14 cellular contexts compared by ENCODE assay signal in genomic region chr12:6110006-6110405, GRCh38.
"Had no signal": no experiment of that assay in that cellular context is flagged by ENCODE, and none has a peak within 500 bp of the region (broad histone marks: within the 10 kb centered on the region; RNA-seq: fewer than 3 reads in every experiment).

No MANE protein-coding gene starts in this region.

- DNase-seq: activated CD4-positive, alpha-beta T cell treated with anti-CD3 and anti-CD28 coated beads, Interleukin-2, amount 50 U/mL, for 48 hours; activated gamma-delta T cell; effector memory CD8-positive, alpha-beta T cell; gastrocnemius medialis; immature natural killer cell; left cardiac atrium; lower lobe of right lung; natural killer cell; stimulated activated CD4-positive, alpha-beta T cell treated with anti-CD3 and anti-CD28 coated beads, Interleukin-4, amount 100 ng/mL, for 1 hour; stimulated activated naive CD8-positive, alpha-beta T cell treated with anti-CD3 and anti-CD28 coated beads, Interleukin-15, amount 100 ng/mL, for 72 hours; transverse colon had no signal

- H3K4me3 ChIP-seq: gastrocnemius medialis, lower lobe of right lung, smooth muscle cell, suprapubic skin, transverse colon, vagina had no signal
